ENCODE assay signal across 15 cellular contexts in genomic region chr17:39709319-39709997, GRCh38. TPM values are rescaled to one million over a fixed set of nuclear protein-coding genes. Genes with fewer than 3 reads are reported as not detected.
"Had no signal": no experiment of that assay in that cellular context is flagged by ENCODE, and none has a peak within 500 bp of the region (broad histone marks: within the 10 kb centered on the region; RNA-seq: fewer than 3 reads in every experiment).

No MANE protein-coding gene starts in this region.

- DNase-seq: activated CD4-positive, alpha-beta T cell treated with anti-CD3 and anti-CD28 coated beads for 48 hours; activated effector memory CD4-positive, alpha-beta T cell treated with anti-CD3 and anti-CD28 coated beads, Interleukin-2, amount 50 U/mL, for 16 hours; activated naive CD8-positive, alpha-beta T cell treated with anti-CD3 and anti-CD28 coated beads for 36 hours; esophagus squamous epithelium; foreskin fibroblast; mesendoderm; retina; stimulated activated CD4-positive, alpha-beta T cell treated with anti-CD3 and anti-CD28 coated beads, Interleukin-15, amount 100 ng/mL, for 24 hours; stimulated activated CD4-positive, alpha-beta T cell treated with anti-CD3 and anti-CD28 coated beads, Interleukin-4, amount 100 ng/mL, for 4 hours; T-helper 9 cell; transverse colon had no signal

- H3K9me3 Mint-ChIP-seq: activated naive CD8-positive, alpha-beta T cell treated with anti-CD3 and anti-CD28 coated beads for 36 hours had no signal

- H3K27me3 ChIP-seq: esophagus squamous epithelium, transverse colon had no signal

- H3K27me3 Mint-ChIP-seq: activated naive CD8-positive, alpha-beta T cell treated with anti-CD3 and anti-CD28 coated beads for 36 hours had no signal

- H3K36me3 Mint-ChIP-seq: activated naive CD8-positive, alpha-beta T cell treated with anti-CD3 and anti-CD28 coated beads for 36 hours had no signal

- H3K27ac ChIP-seq: esophagus squamous epithelium, transverse colon, VCaP had no signal

- H3K9me3 ChIP-seq: esophagus squamous epithelium, transverse colon had no signal

- H3K27ac Mint-ChIP-seq: activated naive CD8-positive, alpha-beta T cell treated with anti-CD3 and anti-CD28 coated beads for 36 hours had no signal

- H3K4me3 Mint-ChIP-seq: activated naive CD8-positive, alpha-beta T cell treated with anti-CD3 and anti-CD28 coated beads for 36 hours had no signal

- H3K4me3 ChIP-seq: esophagus squamous epithelium, transverse colon had no signal

RNA-seq across cellular contexts. Expression of gene GRB7, which starts 28.3 kb away (rescaled TPM):
- total RNA-seq: cerebellum, dermis microvascular lymphatic vessel endothelial cell had no signal

RNA-seq across cellular contexts. Expression of gene PNMT, which starts 41.2 kb away (rescaled TPM):
- total RNA-seq: activated naive CD8-positive, alpha-beta T cell treated with anti-CD3 and anti-CD28 coated beads for 36 hours had no signal
- polyA plus RNA-seq: keratinocyte had no signal
